Comparison of ENCODE assay signal across 1 cellular context in genomic region chrX:79288723-79289122, GRCh38.
TF ChIP-seq lines count a peak whose summit lies in the region.

No MANE protein-coding gene starts in this region.

TF ChIP-seq in IMR-90, 13 proteins besides CTCF, POLR2A, EP300 and RAD21 (continued from another document):
- TF ChIP-seq MAZ (IDR thresholded peaks at IDR 0.05; ENCODE audit: borderline replicate concordance, low read depth, low read length) (no peak), RCOR1 (IDR thresholded peaks at IDR 0.05; ENCODE audit: insufficient replicate concordance, low read length) (no peak), CHD1 (IDR thresholded peaks at IDR 0.05; ENCODE audit: low read depth, low read length) (no peak), BHLHE40 (IDR thresholded peaks at IDR 0.05; ENCODE audit: low read depth, low read length) (no peak)
